9 cellular contexts compared by ENCODE assay signal in the genomic region with DNA sequence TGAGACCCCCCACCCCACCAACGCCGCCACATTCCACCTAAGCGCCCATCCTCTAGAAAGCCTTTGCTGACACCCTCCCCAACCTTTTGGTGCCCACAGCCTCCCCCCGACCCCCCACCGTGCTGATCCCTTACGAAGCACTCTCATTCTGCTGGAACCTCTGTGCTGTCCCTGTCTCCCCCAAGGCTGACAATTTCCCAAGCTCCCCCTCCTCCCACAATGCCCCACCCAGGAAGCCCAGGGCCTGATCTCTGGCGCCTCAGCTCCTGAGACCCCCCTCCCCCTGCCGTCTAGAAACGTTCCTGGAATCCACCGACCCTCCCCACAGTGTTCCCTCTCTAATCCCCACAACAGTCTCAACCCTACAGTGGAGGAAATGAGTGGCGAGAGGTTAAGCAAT. TPM values are rescaled to one million over a fixed set of nuclear protein-coding genes. Genes with fewer than 3 reads are reported as not detected.
DNase-seq lines count a peak whose midpoint lies in the region; ATAC-seq, FAIRE-seq and TF ChIP-seq lines count a peak whose summit lies in the region.
"Had no signal": no experiment of that assay in that cellular context is flagged by ENCODE, and none has a peak within 500 bp of the region (broad histone marks: within the 10 kb centered on the region; RNA-seq: fewer than 3 reads in every experiment).

No MANE protein-coding gene starts in this region.

- peaks cover 9% of the 10 kb centered on the region for H3K9me3 Mint-ChIP-seq in activated CD8-positive, alpha-beta memory T cell treated with anti-CD3 and anti-CD28 coated beads, Interleukin-2, amount 10 ng/mL, durations not matched to agents 7 days and 5 days (ENCODE audit: low read depth)

- H3K27ac Mint-ChIP-seq in activated CD8-positive, alpha-beta memory T cell treated with anti-CD3 and anti-CD28 coated beads, Interleukin-2, amount 10 ng/mL, durations not matched to agents 7 days and 5 days: no peak overlapping the region

- peak overlapping the region; percentile 27 to 63 for H3K27ac ChIP-seq in lung (ENCODE audit: low read depth in 1 of 2, low read length in 1 of 2)
- peak overlapping the region; percentile 40 for H3K27ac ChIP-seq in temporal lobe (ENCODE audit: low read depth, low read length)
- peak overlapping the region in 1 of 2 donors; percentile 80 for H3K27ac ChIP-seq in small intestine (ENCODE audit: low read depth in 1 of 2, low read length in 1 of 2)

- CTCF ChIA-PET in activated CD8-positive, alpha-beta memory T cell treated with anti-CD3 and anti-CD28 coated beads, Interleukin-2, amount 10 ng/mL, durations not matched to agents 7 days and 5 days (lab: Charles Lee): interaction anchor here (1.2 to 1.6 kb wide), 3 partner anchors 32 to 125 kb away, joined by 4 to 7 read pairs (median 6); no protein-coding TSS in a partner anchor

- H3K4me1 Mint-ChIP-seq in activated CD8-positive, alpha-beta memory T cell treated with anti-CD3 and anti-CD28 coated beads, Interleukin-2, amount 10 ng/mL, durations not matched to agents 7 days and 5 days: peaks cover 4% of the 10 kb centered on the region

- no peaks in the 10 kb centered on the region for H3K36me3 ChIP-seq in lung (ENCODE audit: control insufficient read depth in 2 of 2, insufficient read depth in 2 of 2, low read length in 2 of 2)
- H3K36me3 ChIP-seq in small intestine (ENCODE audit: control insufficient read depth in 2 of 2, insufficient read depth in 2 of 2, low read length in 2 of 2): no peaks in the 10 kb centered on the region

- ATAC-seq in activated CD8-positive, alpha-beta memory T cell treated with anti-CD3 and anti-CD28 coated beads, Interleukin-2, amount 10 ng/mL, durations not matched to agents 7 days and 5 days: no peak
- ATAC-seq in lung (ENCODE audit: insufficient read depth, low FRiP score): no peak

- DNase-seq in activated CD8-positive, alpha-beta memory T cell treated with anti-CD3 and anti-CD28 coated beads, Interleukin-2, amount 10 ng/mL, durations not matched to agents 7 days and 5 days: peak; percentile 38
- no peak for DNase-seq in activated CD8-positive, alpha-beta memory T cell treated with anti-CD3 and anti-CD28 coated beads for 24 hours
- DNase-seq in amniotic epithelial cell (ENCODE audit: low read depth) (peak; percentile 25), lung (ENCODE audit: low spot score) (peak; percentile 28), medulla oblongata (ENCODE audit: extremely low spot score) (no peak), NCI-H187 (lab: John Stamatoyannopoulos, UW) (no peak), small intestine (no peak)

- WGBS in lung, 2 donors: 36% methylated on average over 11 of the region's 11 CpGs
- WGBS in small intestine, 3 donors: 43 to 59% (median 56%) methylated on average over 11 of the region's 11 CpGs

- peaks cover 36% of the 10 kb centered on the region for H3K27me3 Mint-ChIP-seq in activated CD8-positive, alpha-beta memory T cell treated with anti-CD3 and anti-CD28 coated beads, Interleukin-2, amount 10 ng/mL, durations not matched to agents 7 days and 5 days

- H3K9me3 ChIP-seq in lung (ENCODE audit: control insufficient read depth in 2 of 2, insufficient read depth in 1 of 2, low read length in 1 of 2) (peaks cover 1 to 8% of the 10 kb centered on the region in 2 donors), small intestine (ENCODE audit: control insufficient read depth, low read depth) (no peaks in the 10 kb centered on the region)

- H3K27me3 ChIP-seq in lung (ENCODE audit: control insufficient read depth, insufficient read depth) (no peaks in the 10 kb centered on the region), small intestine (ENCODE audit: control insufficient read depth in 2 of 2, insufficient read depth in 2 of 2, low read length in 2 of 2) (no peaks in the 10 kb centered on the region)

- no peak overlapping the region for H3K4me3 Mint-ChIP-seq in activated CD8-positive, alpha-beta memory T cell treated with anti-CD3 and anti-CD28 coated beads, Interleukin-2, amount 10 ng/mL, durations not matched to agents 7 days and 5 days

- FAIRE-seq in small intestine (lab: Jason Lieb, UNC): no peak

- TF ChIP-seq CTCF in lung (IDR thresholded peaks at IDR 0.05; ENCODE audit: control extremely low read depth, extremely low read depth): no peak

- H3K36me3 Mint-ChIP-seq in activated CD8-positive, alpha-beta memory T cell treated with anti-CD3 and anti-CD28 coated beads, Interleukin-2, amount 10 ng/mL, durations not matched to agents 7 days and 5 days: peaks cover 4% of the 10 kb centered on the region

- H3K4me1 ChIP-seq in lung (ENCODE audit: control insufficient read depth in 2 of 2, insufficient read depth in 2 of 2, low read length in 2 of 2) (peaks cover 0 to 13% of the 10 kb centered on the region in 2 donors), small intestine (ENCODE audit: control insufficient read depth in 2 of 2, insufficient read depth in 1 of 2, low read depth in 1 of 2, low read length in 1 of 2) (peaks cover 4% of the 10 kb centered on the region in 2 donors)

- no peak overlapping the region for H3K4me3 ChIP-seq in lung
- no peak overlapping the region for H3K4me3 ChIP-seq in small intestine (ENCODE audit: low read depth in 1 of 2, low read length in 2 of 2)

RNA-seq across cellular contexts. Expression of a gene that starts 18.4 kb away (rescaled TPM):
- not detected for total RNA-seq in activated CD8-positive, alpha-beta memory T cell treated with anti-CD3 and anti-CD28 coated beads, Interleukin-2, amount 10 ng/mL, durations not matched to agents 7 days and 5 days
- total RNA-seq in lung: 1 to 10 TPM; 2.8 to 4.1 TPM
- polyA plus RNA-seq in lung: 1 to 10 TPM; 1.9 to 2.4 TPM
- total RNA-seq in temporal lobe: 0.49 TPM
- 10 to 100 TPM in 1 of 3 donors, 1 to 10 TPM in 2; 1.4 to 81.6 (median 9.2) TPM for polyA plus RNA-seq in small intestine
- total RNA-seq: NCI-H460 had no signal

RNA-seq across cellular contexts. Expression of a gene that starts 32.7 kb away (rescaled TPM):
- total RNA-seq in activated CD8-positive, alpha-beta memory T cell treated with anti-CD3 and anti-CD28 coated beads, Interleukin-2, amount 10 ng/mL, durations not matched to agents 7 days and 5 days: not detected
- total RNA-seq in lung (10 to 100 TPM; 14.7 to 25.1 TPM), temporal lobe (0.98 TPM)
- polyA plus RNA-seq in lung (10 to 100 TPM; 11.2 to 29.7 TPM), small intestine (1 to 10 TPM in 2 of 3 donors, under 1 TPM in 1; 0.67 to 5.4 (median 1.6) TPM)

Comparison
In these comparisons a context has a peak if more than half of its experiments do, and no peak if none do; other contexts are left out.
1. DNase-seq: peak in activated CD8-positive, alpha-beta memory T cell treated with anti-CD3 and anti-CD28 coated beads, Interleukin-2, amount 10 ng/mL, durations not matched to agents 7 days and 5 days (single experiment), amniotic epithelial cell (single experiment) and lung (single experiment); none in activated CD8-positive, alpha-beta memory T cell treated with anti-CD3 and anti-CD28 coated beads for 24 hours (single experiment), medulla oblongata (single experiment), NCI-H187 (0 of 2) and small intestine (single experiment).